ENCODE assay signal across 24 cellular contexts in genomic region chr1:242132446-242132845, GRCh38.
"Had no signal": no experiment of that assay in that cellular context is flagged by ENCODE, and none has a peak within 500 bp of the region (broad histone marks: within the 10 kb centered on the region; RNA-seq: fewer than 3 reads in every experiment).

No MANE protein-coding gene starts in this region.

- DNase-seq: activated CD4-positive, alpha-beta T cell treated with anti-CD3 and anti-CD28 coated beads for 48 hours; activated CD4-positive, alpha-beta T cell treated with anti-CD3 and anti-CD28 coated beads, Interleukin-2, amount 50 U/mL, for 4 hours; activated CD4-positive, CD25-positive, alpha-beta regulatory T cell treated with anti-CD3 and anti-CD28 coated beads, Interleukin-2, amount 50 U/mL, for 72 hours; activated CD8-positive, alpha-beta memory T cell treated with anti-CD3 and anti-CD28 coated beads, Interleukin-2, amount 50 U/mL, for 48 hours; activated CD8-positive, alpha-beta T cell treated with anti-CD3 and anti-CD28 coated beads, Interleukin-2, amount 10 ng/mL, durations not matched to agents 7 days and 5 days; activated effector memory CD4-positive, alpha-beta T cell treated with Interleukin-2 at 50 U/mL for 16 hours; activated naive CD4-positive, alpha-beta T cell treated with Interleukin-2 at 50 U/mL for 16 hours; activated naive CD8-positive, alpha-beta T cell treated with anti-CD3 and anti-CD28 coated beads, Interleukin-2, amount 50 U/mL, for 24 hours; activated T-cell treated with anti-CD3 and anti-CD28 coated beads, Interleukin-2, amount 50 U/mL, for 24 hours; KG1; NCI-H1048; NCI-H146; NCI-H187 treated with DMSO at 0.1 percent for 48 hours; NCI-H2171; NCI-H345; NCI-H510A; NCI-H526 treated with DMSO at 0.1 percent for 48 hours; NCI-H82; SIG-M5; T-helper 17 cell; T-helper 9 cell had no signal

- FAIRE-seq: astrocyte had no signal

- ATAC-seq: activated CD8-positive, alpha-beta T cell treated with anti-CD3 and anti-CD28 coated beads, Interleukin-2, amount 10 ng/mL, durations not matched to agents 7 days and 5 days; activated naive CD4-positive, alpha-beta T cell treated with anti-CD3 and anti-CD28 coated beads, Interleukin-2, amount 50 U/mL, for 72 hours; activated naive CD8-positive, alpha-beta T cell treated with anti-CD3 and anti-CD28 coated beads, Interleukin-2, amount 50 U/mL, for 24 hours; T-helper 17 cell; WTC11 had no signal
